8 cellular contexts compared by ENCODE assay signal in genomic region chr12:108696111-108696995, GRCh38. TPM values are rescaled to one million over a fixed set of nuclear protein-coding genes. Genes with fewer than 3 reads are reported as not detected.
DNase-seq lines count a peak whose midpoint lies in the region; ATAC-seq and TF ChIP-seq lines count a peak whose summit lies in the region.

No MANE protein-coding gene starts in this region.

- no peak for TF ChIP-seq CTCF in MM.1S (IDR thresholded peaks at IDR 0.05; ENCODE audit: low read length)

- H3K4me3 ChIP-seq in Jurkat, Clone E6-1 (ENCODE audit: low read length) = peak overlapping the region; percentile 11
- H3K4me3 ChIP-seq in mucosa of stomach (ENCODE audit: low read length) (no peak overlapping the region), MM.1S (ENCODE audit: low read length) (no peak overlapping the region)

- H3K9ac ChIP-seq in mucosa of stomach (ENCODE audit: low read length) (peak overlapping the region; percentile 19), MM.1S (ENCODE audit: low read length) (no peak overlapping the region)

- in situ Hi-C loops in ACHN (cut with HindIII; ENCODE audit: low pct_ligation_motif_present, low pct_unique_long_range_greater_than_20kb, low sequenced_read_pairs) = no loop called here

- H3K27ac ChIP-seq in MM.1S (ENCODE audit: low read length) = no peak overlapping the region

- no peak overlapping the region for H2AFZ ChIP-seq in MM.1S (ENCODE audit: low read length)

- H3F3A ChIP-seq in MM.1S (ENCODE audit: insufficient read depth, low read length) = peaks cover 25% of the 10 kb centered on the region

- DNase-seq in ACHN = peak; percentile 86
- peak; percentile 92 for DNase-seq in Jurkat, Clone E6-1 (ENCODE audit: low read depth, low spot score)
- peak; percentile 100 for DNase-seq in amniotic epithelial cell (ENCODE audit: low read depth)
- DNase-seq in iPS-NIHi11 (ENCODE audit: low spot score) = no peak
- no peak for DNase-seq in MM.1S

- H3K79me2 ChIP-seq in MM.1S (ENCODE audit: low read length) = peaks cover 87% of the 10 kb centered on the region

- H3K27me3 ChIP-seq in mucosa of stomach (ENCODE audit: control insufficient read depth, insufficient read depth, low read length) (no peaks in the 10 kb centered on the region), MM.1S (replicated peaks; ENCODE audit: insufficient read depth, low read length) (no peaks in the 10 kb centered on the region)

- H3K36me3 ChIP-seq in mucosa of stomach (ENCODE audit: control insufficient read depth, insufficient read depth, low read length) (no peaks in the 10 kb centered on the region), MM.1S (replicated peaks; ENCODE audit: insufficient read depth, low read length) (peaks cover 21% of the 10 kb centered on the region; the same call in 1 of the 2 replicates)

- no peaks in the 10 kb centered on the region for H4K20me1 ChIP-seq in MM.1S (ENCODE audit: insufficient read depth, low read length)

- no peaks in the 10 kb centered on the region for H3K9me3 ChIP-seq in mucosa of stomach (ENCODE audit: control insufficient read depth, low read length)
- no peaks in the 10 kb centered on the region for H3K9me3 ChIP-seq in MM.1S (replicated peaks; ENCODE audit: insufficient read depth, low read length)

- peaks cover 44% of the 10 kb centered on the region for H3K4me1 ChIP-seq in mucosa of stomach (ENCODE audit: control insufficient read depth, insufficient read depth, low read length)
- peaks cover 31% of the 10 kb centered on the region for H3K4me1 ChIP-seq in MM.1S (ENCODE audit: low read length)

- no peaks in the 10 kb centered on the region for H3K9me2 ChIP-seq in MM.1S (replicated peaks; ENCODE audit: insufficient read depth, low read length)

- H3K4me2 ChIP-seq in MM.1S (ENCODE audit: low read depth, low read length) = no peak overlapping the region

- ATAC-seq in HG02973 (IDR thresholded peaks at IDR 0.05; ENCODE audit: unreplicated experiment) = no peak
- no peak for ATAC-seq in GM19351 (IDR thresholded peaks at IDR 0.05; ENCODE audit: unreplicated experiment)

RNA-seq across cellular contexts. Expression of gene CORO1C, which starts 35.0 kb away (rescaled TPM):
- 87.2 TPM for polyA plus RNA-seq in Jurkat, Clone E6-1 (2012; ENCODE audit: insufficient read depth, insufficient read length)

Comparison
In these comparisons a context has a peak if more than half of its experiments do, and no peak if none do; other contexts are left out.
1. DNase-seq: peak in ACHN (single experiment), Jurkat, Clone E6-1 (single experiment) and amniotic epithelial cell (single experiment); none in iPS-NIHi11 (single experiment) and MM.1S (single experiment).